8 cellular contexts compared by ENCODE assay signal in genomic region chr6:155314773-155315515, GRCh38. TPM values are rescaled to one million over a fixed set of nuclear protein-coding genes. Genes with fewer than 3 reads are reported as not detected.
A peak's percentile ranks its signal among the peaks of the same experiment; 100 is the strongest.
DNase-seq lines count a peak whose midpoint lies in the region; ATAC-seq lines count a peak whose summit lies in the region.

No MANE protein-coding gene starts in this region.

- ATAC-seq in HG02852 (IDR thresholded peaks at IDR 0.05; ENCODE audit: unreplicated experiment) (peak; percentile 44), left colon (peak; percentile 37)

- DNase-seq in activated naive CD4-positive, alpha-beta T cell treated with Interleukin-2 at 50 U/mL for 16 hours: peak; percentile 64
- no peak for DNase-seq in activated naive CD4-positive, alpha-beta T cell (lab: John Stamatoyannopoulos, UW)
- DNase-seq in NCI-H1417 treated with DMSO at 0.1 percent for 48 hours (lab: John Stamatoyannopoulos, UW) (peak; percentile 97), T-helper 1 cell (peak in 3 of 5 donors; percentile 17 to 86 (median 30)), cerebellum (ENCODE audit: low spot score) (peak; percentile 58), left colon (peak; percentile 54 to 58)
- DNase-seq in stimulated activated CD8-positive, alpha-beta memory T cell treated with anti-CD3 and anti-CD28 coated beads, Interleukin-12 subunit alpha, Interleukin-12 subunit beta, amount 100 ng/mL, for 1 hour (ENCODE audit: low read depth): peak; percentile 8

- intact Hi-C loops in left colon (cut with DNase I, micrococcal nuclease): no loop called here

RNA-seq across cellular contexts. Expression of gene TFB1M, which starts 0.7 kb away (rescaled TPM):
- total RNA-seq in cerebellum: 26.8 TPM
- total RNA-seq in left colon: 10 to 100 TPM; 21.8 to 26.7 TPM

RNA-seq across cellular contexts. Expression of gene CLDN20, which starts 51.1 kb away (rescaled TPM):
- total RNA-seq in cerebellum: not detected
- total RNA-seq in left colon: not detected

Comparison
In these comparisons a context has a peak if more than half of its experiments do, and no peak if none do; other contexts are left out.
1. DNase-seq: peak in activated naive CD4-positive, alpha-beta T cell treated with Interleukin-2 at 50 U/mL for 16 hours (single experiment), NCI-H1417 treated with DMSO at 0.1 percent for 48 hours (single experiment), T-helper 1 cell (3 of 5), cerebellum (single experiment), left colon (2 of 2) and stimulated activated CD8-positive, alpha-beta memory T cell treated with anti-CD3 and anti-CD28 coated beads, Interleukin-12 subunit alpha, Interleukin-12 subunit beta, amount 100 ng/mL, for 1 hour (single experiment); none in activated naive CD4-positive, alpha-beta T cell (0 of 4).